Comparison of ENCODE assay signal across 15 cellular contexts in genomic region chr2:1773883-1774282, GRCh38. TPM values are rescaled to one million over a fixed set of nuclear protein-coding genes. Genes with fewer than 3 reads are reported as not detected.
DNase-seq lines count a peak whose midpoint lies in the region; TF ChIP-seq lines count a peak whose summit lies in the region.
"Had no signal": no experiment of that assay in that cellular context is flagged by ENCODE, and none has a peak within 500 bp of the region (broad histone marks: within the 10 kb centered on the region; RNA-seq: fewer than 3 reads in every experiment).

No MANE protein-coding gene starts in this region.

- H3K36me3 Mint-ChIP-seq in endodermal cell (ENCODE audit: low read depth) = no peaks in the 10 kb centered on the region
- H3K36me3 Mint-ChIP-seq in CD14-positive monocyte = no peaks in the 10 kb centered on the region

- no peak for TF ChIP-seq POLR2A in stomach (IDR thresholded peaks at IDR 0.05)

- H3K36me3 ChIP-seq in endodermal cell (ENCODE audit: control insufficient read depth, insufficient read depth, low read length) = no peaks in the 10 kb centered on the region
- no peaks in the 10 kb centered on the region for H3K36me3 ChIP-seq in stomach
- H3K36me3 ChIP-seq: BLaER1 had no signal

- 85 to 92% methylated on average over 7 of the region's 7 CpGs for WGBS in endodermal cell (ENCODE audit: insufficient coverage in 1 of 2, insufficient read length in 1 of 2), 2 experiments
- WGBS in stomach, 5 donors = 40 to 61% (median 52%) methylated on average over 7 of the region's 7 CpGs

- H3K4me1 ChIP-seq in endodermal cell (ENCODE audit: control insufficient read depth, insufficient read depth, low read length) (no peaks in the 10 kb centered on the region), stomach (peaks cover 0 to 4% (median 0%) of the 10 kb centered on the region in 4 donors)

- no peak for TF ChIP-seq CTCF in endodermal cell (conservative IDR thresholded peaks at IDR 0.05)
- no peak for TF ChIP-seq CTCF in stomach (IDR thresholded peaks at IDR 0.05)
- TF ChIP-seq CTCF in CD14-positive monocyte (IDR thresholded peaks at IDR 0.05) = no peak

- H3K4me3 Mint-ChIP-seq in endodermal cell (no peak overlapping the region), CD14-positive monocyte (no peak overlapping the region)

- no peak for TF ChIP-seq EP300 in stomach (IDR thresholded peaks at IDR 0.05)

- H3K27ac ChIP-seq in endodermal cell (ENCODE audit: low read depth, low read length) (no peak overlapping the region), stomach (no peak overlapping the region)
- H3K27ac ChIP-seq: BLaER1 had no signal

- no peak overlapping the region for H3K27ac Mint-ChIP-seq in endodermal cell
- H3K27ac Mint-ChIP-seq in CD14-positive monocyte = no peak overlapping the region

- intact Hi-C loops in stomach (cut with DNase I; ENCODE audit: low total_unique reads) (no loop called here), CD14-positive monocyte (cut with micrococcal nuclease) (no loop called here)

- H3K4me3 ChIP-seq in endodermal cell (ENCODE audit: low read length) = no peak overlapping the region
- no peak overlapping the region for H3K4me3 ChIP-seq in stomach
- H3K4me3 ChIP-seq: BLaER1 had no signal

- H3K9me3 Mint-ChIP-seq in endodermal cell = no peaks in the 10 kb centered on the region
- H3K9me3 Mint-ChIP-seq in CD14-positive monocyte = no peaks in the 10 kb centered on the region

- H3K9ac ChIP-seq in endodermal cell (ENCODE audit: extremely low read depth, low read length, poor library complexity, severe bottlenecking) = no peak overlapping the region
- H3K9ac ChIP-seq: BLaER1 had no signal

- H3K27me3 ChIP-seq in endodermal cell (ENCODE audit: control insufficient read depth, insufficient read depth, low read length, poor library complexity, severe bottlenecking) (no peaks in the 10 kb centered on the region), stomach (peaks cover 0 to 5% (median 0%) of the 10 kb centered on the region in 3 donors)
- H3K27me3 ChIP-seq: BLaER1 had no signal

- peak; percentile 38 for DNase-seq in activated effector memory CD4-positive, alpha-beta T cell treated with anti-CD3 and anti-CD28 coated beads, Interleukin-2, amount 50 U/mL, for 16 hours
- no peak for DNase-seq in activated effector memory CD4-positive, alpha-beta T cell treated with Interleukin-2 at 50 U/mL for 16 hours
- DNase-seq in NCI-H2107 treated with DMSO at 0.1 percent for 48 hours (lab: John Stamatoyannopoulos, UW; ENCODE audit: unreplicated experiment) (peak; percentile 91), endodermal cell (peak; percentile 28), stomach (peak; percentile 5), CD14-positive monocyte (ENCODE audit: low spot score) (no peak), cortex of kidney (lab: John Stamatoyannopoulos, UW) (no peak)
- DNase-seq in stimulated activated CD4-positive, alpha-beta T cell treated with anti-CD3 and anti-CD28 coated beads, Interleukin-4, amount 100 ng/mL, for 1 hour = no peak
- DNase-seq: DMS 273 treated with DMSO at 0.1 percent for 48 hours, EL, KG1, NCI-H1048, NCI-H82, SHP77 had no signal

- H3K27me3 Mint-ChIP-seq in endodermal cell (ENCODE audit: insufficient read depth) (peaks cover 5% of the 10 kb centered on the region), CD14-positive monocyte (ENCODE audit: low read depth in 3 of 3) (peaks cover 2 to 10% (median 4%) of the 10 kb centered on the region in 3 donors)

- H3K9me3 ChIP-seq in endodermal cell (ENCODE audit: control insufficient read depth, low read length) (no peaks in the 10 kb centered on the region), stomach (no peaks in the 10 kb centered on the region)
- H3K9me3 ChIP-seq: BLaER1 had no signal

- H3K4me1 Mint-ChIP-seq in endodermal cell = no peaks in the 10 kb centered on the region
- H3K4me1 Mint-ChIP-seq in CD14-positive monocyte = no peaks in the 10 kb centered on the region

RNA-seq across cellular contexts. Expression of gene PXDN, which starts 29.6 kb away (rescaled TPM):
- total RNA-seq in endodermal cell (100 to 1,000 TPM; 212 to 247 TPM), stomach (10 to 100 TPM; 24.9 to 71.6 (median 42.0) TPM)
- 106 TPM for polyA plus RNA-seq in endodermal cell (2013, experiment 1 of 2)
- 104 TPM for polyA plus RNA-seq in endodermal cell (2013, experiment 2 of 2)
- polyA plus RNA-seq in stomach (1 to 10 TPM; 3.3 to 8.0 (median 5.0) TPM), CD14-positive monocyte (not detected)

Comparison
In these comparisons a context has a peak if more than half of its experiments do, and no peak if none do; other contexts are left out.
1. DNase-seq: peak in activated effector memory CD4-positive, alpha-beta T cell treated with anti-CD3 and anti-CD28 coated beads, Interleukin-2, amount 50 U/mL, for 16 hours (single experiment), NCI-H2107 treated with DMSO at 0.1 percent for 48 hours (single experiment), endodermal cell (single experiment) and stomach (single experiment); none in activated effector memory CD4-positive, alpha-beta T cell treated with Interleukin-2 at 50 U/mL for 16 hours (single experiment), CD14-positive monocyte (single experiment), stimulated activated CD4-positive, alpha-beta T cell treated with anti-CD3 and anti-CD28 coated beads, Interleukin-4, amount 100 ng/mL, for 1 hour (single experiment) and cortex of kidney (single experiment).